Comparison of ENCODE assay signal across 22 cellular contexts in the genomic region with DNA sequence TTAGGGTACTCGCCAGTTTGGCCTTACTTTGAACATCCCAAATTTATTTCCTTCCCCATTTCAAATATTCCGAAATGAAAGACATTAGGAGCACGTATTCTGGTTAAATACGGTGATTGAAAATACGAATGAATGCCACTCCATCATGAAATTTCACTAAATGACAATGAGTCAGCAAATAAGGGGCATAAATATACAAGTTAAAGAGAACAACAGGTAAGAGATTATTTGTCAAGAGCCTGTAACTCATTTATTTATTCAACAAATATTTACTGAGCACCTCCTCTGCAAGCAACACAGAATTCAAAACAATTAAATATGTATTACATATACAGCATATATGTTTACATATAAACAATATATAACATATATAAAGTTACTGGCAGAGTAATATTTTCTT.
"Had no signal": no experiment of that assay in that cellular context is flagged by ENCODE, and none has a peak within 500 bp of the region (broad histone marks: within the 10 kb centered on the region; RNA-seq: fewer than 3 reads in every experiment).

No MANE protein-coding gene starts in this region.

- H3K27me3 ChIP-seq: esophagus muscularis mucosa, gastrocnemius medialis, neutrophil, spleen, testis, transverse colon had no signal

- H3K4me1 ChIP-seq: esophagus muscularis mucosa, gastrocnemius medialis, heart right ventricle, psoas muscle, testis had no signal

- H3K9me3 Mint-ChIP-seq: nephron progenitor cell; stimulated activated naive CD8-positive, alpha-beta T cell treated with anti-CD3 and anti-CD28 coated beads, Interleukin-15, amount 100 ng/mL, for 72 hours had no signal

- H3K4me1 Mint-ChIP-seq: nephron progenitor cell had no signal

- H3K36me3 ChIP-seq: esophagus muscularis mucosa, gastrocnemius medialis, heart right ventricle, spleen, transverse colon had no signal

- DNase-seq: effector memory CD4-positive, alpha-beta T cell; gastrocnemius medialis; heart right ventricle; hypothalamus; islet precursor cell; mammary epithelial cell; naive thymus-derived CD4-positive, alpha-beta T cell; nephron progenitor cell; psoas muscle; retina; spleen; stimulated activated CD4-positive, alpha-beta T cell treated with anti-CD3 and anti-CD28 coated beads, Interleukin-15, amount 100 ng/mL, for 24 hours; stimulated activated CD4-positive, alpha-beta T cell treated with anti-CD3 and anti-CD28 coated beads, Interleukin-1b, Interleukin-23, amount 100 ng/mL, for 48 hours; stimulated activated CD4-positive, alpha-beta T cell treated with anti-CD3 and anti-CD28 coated beads, Interleukin-4, amount 100 ng/mL, for 24 hours; stimulated activated naive CD8-positive, alpha-beta T cell treated with anti-CD3 and anti-CD28 coated beads, Interleukin-15, amount 100 ng/mL, for 72 hours; testis; transverse colon had no signal

- H3K27me3 Mint-ChIP-seq: naive thymus-derived CD4-positive, alpha-beta T cell; stimulated activated naive B cell treated with anti-CD40 and anti-IgM and Interleukin-4, amounts not matched to agents 10 μg/mL and 1 μg/mL and 100 μg/mL, for 72 hours; stimulated activated naive CD8-positive, alpha-beta T cell treated with anti-CD3 and anti-CD28 coated beads, Interleukin-15, amount 100 ng/mL, for 72 hours had no signal

- ATAC-seq: gastrocnemius medialis, left lobe of liver, psoas muscle, sciatic nerve had no signal

- H3K4me3 ChIP-seq: esophagus muscularis mucosa, gastrocnemius medialis, heart right ventricle, psoas muscle, spleen, testis, transverse colon had no signal

- H3K27ac Mint-ChIP-seq: nephron progenitor cell; stimulated activated naive B cell treated with anti-CD40 and anti-IgM and Interleukin-4, amounts not matched to agents 10 μg/mL and 1 μg/mL and 100 μg/mL, for 72 hours; stimulated activated naive CD8-positive, alpha-beta T cell treated with anti-CD3 and anti-CD28 coated beads, Interleukin-15, amount 100 ng/mL, for 72 hours had no signal

- H3K4me3 Mint-ChIP-seq: nephron progenitor cell; stimulated activated naive B cell treated with anti-CD40 and anti-IgM and Interleukin-4, amounts not matched to agents 10 μg/mL and 1 μg/mL and 100 μg/mL, for 72 hours; stimulated activated naive CD8-positive, alpha-beta T cell treated with anti-CD3 and anti-CD28 coated beads, Interleukin-15, amount 100 ng/mL, for 72 hours had no signal

- H3K9me3 ChIP-seq: esophagus muscularis mucosa, gastrocnemius medialis, heart right ventricle, neutrophil, psoas muscle, spleen, testis, transverse colon had no signal

- H3K27ac ChIP-seq: esophagus muscularis mucosa, gastrocnemius medialis, heart right ventricle, neutrophil, psoas muscle, spleen, testis, transverse colon had no signal
